Comparison of ENCODE assay signal across 21 cellular contexts in the genomic region with DNA sequence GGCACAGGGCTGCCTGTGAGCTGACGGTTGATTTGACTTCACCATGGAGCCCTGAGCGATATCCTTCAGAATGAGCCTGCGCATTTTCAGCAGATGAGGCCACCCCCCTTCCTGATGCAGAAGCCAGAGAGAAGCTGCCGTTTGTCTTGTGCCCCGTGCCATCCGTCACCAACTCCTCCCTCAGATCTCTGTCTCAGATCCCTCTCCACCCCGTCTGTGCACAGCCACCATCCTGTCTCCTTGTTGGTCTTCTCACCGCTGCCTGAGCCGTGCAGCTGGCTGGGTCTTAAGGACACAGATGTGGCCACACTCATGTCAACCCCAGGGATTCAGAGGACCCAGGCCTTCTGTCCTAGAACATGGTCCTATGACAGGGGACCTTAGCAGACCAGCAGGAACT.
"Had no signal": no experiment of that assay in that cellular context is flagged by ENCODE, and none has a peak within 500 bp of the region (broad histone marks: within the 10 kb centered on the region; RNA-seq: fewer than 3 reads in every experiment).

No MANE protein-coding gene starts in this region.

- H3K27me3 Mint-ChIP-seq: activated CD4-positive, alpha-beta memory T cell treated with anti-CD3 and anti-CD28 coated beads, Interleukin-2, amount 10 ng/mL, durations not matched to agents 7 days and 5 days; activated CD8-positive, alpha-beta memory T cell treated with anti-CD3 and anti-CD28 coated beads, Interleukin-2, amount 10 ng/mL, durations not matched to agents 7 days and 5 days; activated naive CD8-positive, alpha-beta T cell treated with anti-CD3 and anti-CD28 coated beads, Interleukin-2, amount 10 ng/mL, durations not matched to agents 7 days and 5 days; T-helper 17 cell; type B pancreatic cell had no signal

- H3K27me3 ChIP-seq: dorsolateral prefrontal cortex, stomach, testis had no signal

- ATAC-seq: activated CD8-positive, alpha-beta memory T cell treated with anti-CD3 and anti-CD28 coated beads, Interleukin-2, amount 10 ng/mL, durations not matched to agents 7 days and 5 days; T-helper 17 cell had no signal

- H2AFZ ChIP-seq: parathyroid adenoma had no signal

- H3K9me3 Mint-ChIP-seq: activated CD4-positive, alpha-beta memory T cell treated with anti-CD3 and anti-CD28 coated beads, Interleukin-2, amount 10 ng/mL, durations not matched to agents 7 days and 5 days; activated naive CD8-positive, alpha-beta T cell treated with anti-CD3 and anti-CD28 coated beads, Interleukin-2, amount 10 ng/mL, durations not matched to agents 7 days and 5 days; brain; type B pancreatic cell had no signal

- H3K36me3 Mint-ChIP-seq: activated CD8-positive, alpha-beta memory T cell treated with anti-CD3 and anti-CD28 coated beads, Interleukin-2, amount 10 ng/mL, durations not matched to agents 7 days and 5 days had no signal

- H3K27ac Mint-ChIP-seq: activated CD4-positive, alpha-beta memory T cell treated with anti-CD3 and anti-CD28 coated beads, Interleukin-2, amount 10 ng/mL, durations not matched to agents 7 days and 5 days; activated CD8-positive, alpha-beta memory T cell treated with anti-CD3 and anti-CD28 coated beads, Interleukin-2, amount 10 ng/mL, durations not matched to agents 7 days and 5 days; activated naive CD8-positive, alpha-beta T cell treated with anti-CD3 and anti-CD28 coated beads, Interleukin-2, amount 10 ng/mL, durations not matched to agents 7 days and 5 days; T-helper 17 cell; type B pancreatic cell had no signal

- H3K36me3 ChIP-seq: WERI-Rb-1 had no signal

- DNase-seq: activated CD4-positive, alpha-beta memory T cell treated with anti-CD3 and anti-CD28 coated beads, Interleukin-2, amount 10 ng/mL, durations not matched to agents 7 days and 5 days; activated CD4-positive, alpha-beta T cell treated with anti-CD3 and anti-CD28 coated beads for 48 hours; activated CD8-positive, alpha-beta memory T cell treated with anti-CD3 and anti-CD28 coated beads, Interleukin-2, amount 10 ng/mL, durations not matched to agents 7 days and 5 days; activated naive CD8-positive, alpha-beta T cell treated with anti-CD3 and anti-CD28 coated beads, Interleukin-2, amount 10 ng/mL, durations not matched to agents 7 days and 5 days; caudate nucleus; erythroblast; foreskin melanocyte; glutamatergic neuron; hypothalamus; islet precursor cell; mammary epithelial cell; stimulated activated CD4-positive, alpha-beta T cell treated with anti-CD3 and anti-CD28 coated beads, Interleukin-12 subunit alpha, Interleukin-12 subunit beta, amount 100 ng/mL, for 4 hours; stimulated activated CD4-positive, alpha-beta T cell treated with anti-CD3 and anti-CD28 coated beads, Interleukin-1b, Interleukin-23, amount 100 ng/mL, for 48 hours; stomach; T-helper 17 cell; testis; WERI-Rb-1 had no signal

- H3K4me3 Mint-ChIP-seq: activated CD4-positive, alpha-beta memory T cell treated with anti-CD3 and anti-CD28 coated beads, Interleukin-2, amount 10 ng/mL, durations not matched to agents 7 days and 5 days; activated CD8-positive, alpha-beta memory T cell treated with anti-CD3 and anti-CD28 coated beads, Interleukin-2, amount 10 ng/mL, durations not matched to agents 7 days and 5 days; activated naive CD8-positive, alpha-beta T cell treated with anti-CD3 and anti-CD28 coated beads, Interleukin-2, amount 10 ng/mL, durations not matched to agents 7 days and 5 days; brain; T-helper 17 cell; type B pancreatic cell had no signal

- H3K27ac ChIP-seq: dorsolateral prefrontal cortex, parathyroid adenoma, stomach, testis, WERI-Rb-1 had no signal

- H3K4me3 ChIP-seq: dorsolateral prefrontal cortex, stomach, testis had no signal

- H3K9ac ChIP-seq: parathyroid adenoma had no signal

- H3K4me1 ChIP-seq: parathyroid adenoma, stomach, testis had no signal

- H3K79me2 ChIP-seq: parathyroid adenoma had no signal

- H3K9me3 ChIP-seq: stomach, testis had no signal
